ENCODE assay signal across 21 cellular contexts in genomic region chr19:47619763-47620162, GRCh38. TPM values are rescaled to one million over a fixed set of nuclear protein-coding genes. Genes with fewer than 3 reads are reported as not detected.
DNase-seq lines count a peak whose midpoint lies in the region; ATAC-seq and TF ChIP-seq lines count a peak whose summit lies in the region.
"Had no signal": no experiment of that assay in that cellular context is flagged by ENCODE, and none has a peak within 500 bp of the region (broad histone marks: within the 10 kb centered on the region; RNA-seq: fewer than 3 reads in every experiment).

No MANE protein-coding gene starts in this region.

- H3K4me1 ChIP-seq in left ventricle myocardium inferior (peaks cover 76% of the 10 kb centered on the region), gastroesophageal sphincter (peaks cover 8 to 84% (median 37%) of the 10 kb centered on the region in 3 donors), mesodermal cell (ENCODE audit: control insufficient read depth, insufficient read depth, low read length, poor library complexity, severe bottlenecking) (peaks cover 19% of the 10 kb centered on the region), spleen (peaks cover 5 to 95% (median 48%) of the 10 kb centered on the region in 6 donors)

- no peak overlapping the region for H3K27ac Mint-ChIP-seq in activated CD4-positive, alpha-beta T cell treated with anti-CD3 and anti-CD28 coated beads for 36 hours
- H3K27ac Mint-ChIP-seq: activated CD8-positive, alpha-beta T cell treated with anti-CD3 and anti-CD28 coated beads for 36 hours; activated naive CD8-positive, alpha-beta T cell treated with anti-CD3 and anti-CD28 coated beads for 36 hours; stimulated activated memory B cell treated with anti-CD40 and anti-IgM and Interleukin-4, amounts not matched to agents 10 μg/mL and 1 μg/mL and 100 μg/mL, for 72 hours had no signal

- POLR2A ChIA-PET in activated CD4-positive, alpha-beta T cell treated with anti-CD3 and anti-CD28 coated beads for 36 hours (lab: Charles Lee) = interaction anchor here (0.6 kb wide), 2 partner anchors 72 to 638 kb away, joined by 3 read pairs; no protein-coding TSS in a partner anchor

- no peak for DNase-seq in left ventricle myocardium inferior
- DNase-seq in left cardiac atrium = no peak
- no peak for DNase-seq in activated CD4-positive, alpha-beta T cell treated with anti-CD3 and anti-CD28 coated beads for 36 hours
- no peak for DNase-seq in NCI-H2081 treated with DMSO at 0.1 percent for 48 hours (lab: John Stamatoyannopoulos, UW)
- no peak for DNase-seq in spleen
- DNase-seq: 8988T; activated CD8-positive, alpha-beta T cell treated with anti-CD3 and anti-CD28 coated beads for 36 hours; activated naive CD8-positive, alpha-beta T cell treated with anti-CD3 and anti-CD28 coated beads for 36 hours; DMS79 treated with DMSO at 0.1 percent for 48 hours; effector CD4-positive, alpha-beta T cell; Karpas-422; NCI-H1417 treated with DMSO at 0.1 percent for 48 hours; NCI-H2227 treated with DMSO at 0.1 percent for 48 hours; T-helper 1 cell had no signal

- H3K4me3 Mint-ChIP-seq in activated CD4-positive, alpha-beta T cell treated with anti-CD3 and anti-CD28 coated beads for 36 hours = no peak overlapping the region
- H3K4me3 Mint-ChIP-seq: activated CD8-positive, alpha-beta T cell treated with anti-CD3 and anti-CD28 coated beads for 36 hours; activated naive CD8-positive, alpha-beta T cell treated with anti-CD3 and anti-CD28 coated beads for 36 hours; stimulated activated memory B cell treated with anti-CD40 and anti-IgM and Interleukin-4, amounts not matched to agents 10 μg/mL and 1 μg/mL and 100 μg/mL, for 72 hours had no signal

- no peaks in the 10 kb centered on the region for H3K9me3 Mint-ChIP-seq in activated CD4-positive, alpha-beta T cell treated with anti-CD3 and anti-CD28 coated beads for 36 hours (ENCODE audit: low read depth)
- H3K9me3 Mint-ChIP-seq: activated CD8-positive, alpha-beta T cell treated with anti-CD3 and anti-CD28 coated beads for 36 hours; activated naive CD8-positive, alpha-beta T cell treated with anti-CD3 and anti-CD28 coated beads for 36 hours; stimulated activated memory B cell treated with anti-CD40 and anti-IgM and Interleukin-4, amounts not matched to agents 10 μg/mL and 1 μg/mL and 100 μg/mL, for 72 hours had no signal

- H3K4me1 Mint-ChIP-seq in activated CD4-positive, alpha-beta T cell treated with anti-CD3 and anti-CD28 coated beads for 36 hours = peaks cover 28% of the 10 kb centered on the region

- H3K36me3 Mint-ChIP-seq in activated CD4-positive, alpha-beta T cell treated with anti-CD3 and anti-CD28 coated beads for 36 hours (ENCODE audit: low read depth) = peaks cover 3% of the 10 kb centered on the region

- TF ChIP-seq POLR2A in gastroesophageal sphincter (IDR thresholded peaks at IDR 0.05) = no peak
- no peak for TF ChIP-seq POLR2A in spleen (IDR thresholded peaks at IDR 0.05)

- 61 to 68% methylated on average over 6 of the region's 6 CpGs for WGBS in gastroesophageal sphincter (ENCODE audit: low coverage in 1 of 2), 2 donors
- WGBS in mesodermal cell (ENCODE audit: insufficient coverage in 2 of 2), 2 experiments = 28 to 34% methylated on average over 6 of the region's 6 CpGs
- 79 to 88% (median 86%) methylated on average over 6 of the region's 6 CpGs for WGBS in spleen, 5 donors

- H3K4me3 ChIP-seq in left ventricle myocardium inferior = no peak overlapping the region
- no peak overlapping the region for H3K4me3 ChIP-seq in gastroesophageal sphincter
- no peak overlapping the region for H3K4me3 ChIP-seq in mesodermal cell (ENCODE audit: extremely low read depth, insufficient read depth, low read length, poor library complexity, severe bottlenecking)
- no peak overlapping the region for H3K4me3 ChIP-seq in spleen
- H3K4me3 ChIP-seq: BLaER1 treated with 17β-estradiol and CSF1 and Interleukin-3, amounts not matched to agents 10 nM and 100 nM; skin epidermis; tibial nerve had no signal

- TF ChIP-seq EP300 in gastroesophageal sphincter (IDR thresholded peaks at IDR 0.05) = no peak

- H3K27me3 Mint-ChIP-seq in activated CD4-positive, alpha-beta T cell treated with anti-CD3 and anti-CD28 coated beads for 36 hours = no peaks in the 10 kb centered on the region
- H3K27me3 Mint-ChIP-seq: activated CD8-positive, alpha-beta T cell treated with anti-CD3 and anti-CD28 coated beads for 36 hours; activated naive CD8-positive, alpha-beta T cell treated with anti-CD3 and anti-CD28 coated beads for 36 hours; stimulated activated memory B cell treated with anti-CD40 and anti-IgM and Interleukin-4, amounts not matched to agents 10 μg/mL and 1 μg/mL and 100 μg/mL, for 72 hours had no signal

- TF ChIP-seq CTCF in left ventricle myocardium inferior (IDR thresholded peaks at IDR 0.05; ENCODE audit: borderline replicate concordance) (no peak), gastroesophageal sphincter (IDR thresholded peaks at IDR 0.05) (no peak), spleen (IDR thresholded peaks at IDR 0.05 in 8 of 11, conservative IDR thresholded peaks at IDR 0.05 in 3 of 11) (no peak)

- H3K9me3 ChIP-seq in left ventricle myocardium inferior (replicated peaks) (no peaks in the 10 kb centered on the region), gastroesophageal sphincter (no peaks in the 10 kb centered on the region), mesodermal cell (ENCODE audit: control insufficient read depth, low read length) (no peaks in the 10 kb centered on the region), spleen (no peaks in the 10 kb centered on the region)
- H3K9me3 ChIP-seq: BLaER1 treated with 17β-estradiol and CSF1 and Interleukin-3, amounts not matched to agents 10 nM and 100 nM; tibial nerve had no signal

- ATAC-seq in left cardiac atrium (no peak), gastroesophageal sphincter (no peak), HG03432 (IDR thresholded peaks at IDR 0.05; ENCODE audit: unreplicated experiment) (no peak)
- no peak for ATAC-seq in activated CD4-positive, alpha-beta T cell treated with anti-CD3 and anti-CD28 coated beads for 36 hours
- ATAC-seq: activated CD8-positive, alpha-beta T cell treated with anti-CD3 and anti-CD28 coated beads for 36 hours; stimulated activated memory B cell treated with anti-CD40 and anti-IgM and Interleukin-4, amounts not matched to agents 10 μg/mL and 1 μg/mL and 100 μg/mL, for 72 hours had no signal

- intact Hi-C loops in left ventricle myocardium inferior (cut with micrococcal nuclease) (no loop called here), left cardiac atrium (cut with DNase I) (loop anchor here in 1 of 2 donors (5.0 kb wide), 1 partner anchor 43 kb away; no protein-coding TSS in a partner anchor), spleen (cut with DNase I; ENCODE audit: low total_unique reads) (no loop called here)
- intact Hi-C loops in activated CD4-positive, alpha-beta T cell treated with anti-CD3 and anti-CD28 coated beads for 36 hours (cut with DNase I, micrococcal nuclease) = no loop called here

- no peaks in the 10 kb centered on the region for H3K27me3 ChIP-seq in left ventricle myocardium inferior (ENCODE audit: low read depth)
- H3K27me3 ChIP-seq in gastroesophageal sphincter = no peaks in the 10 kb centered on the region
- H3K27me3 ChIP-seq in spleen (replicated peaks in 1 of 7) = no peaks in the 10 kb centered on the region
- H3K27me3 ChIP-seq: BLaER1 treated with 17β-estradiol and CSF1 and Interleukin-3, amounts not matched to agents 10 nM and 100 nM; tibial nerve had no signal

- H3K27ac ChIP-seq in left ventricle myocardium inferior (replicated peaks) (peak overlapping the region; percentile 87), gastroesophageal sphincter (peak overlapping the region in 3 of 4 donors; percentile 64 to 98 (median 80)), mesodermal cell (ENCODE audit: low read depth, low read length, severe bottlenecking) (peak overlapping the region; percentile 16), spleen (no peak overlapping the region)
- H3K27ac ChIP-seq: BLaER1 treated with 17β-estradiol and CSF1 and Interleukin-3, amounts not matched to agents 10 nM and 100 nM had no signal

- H3K36me3 ChIP-seq in left ventricle myocardium inferior (peaks cover 6% of the 10 kb centered on the region), gastroesophageal sphincter (no peaks in the 10 kb centered on the region), mesodermal cell (ENCODE audit: control insufficient read depth, insufficient read depth, low read length) (peaks cover 34% of the 10 kb centered on the region), spleen (peaks cover 0 to 45% (median 0%) of the 10 kb centered on the region in 6 donors)
- H3K36me3 ChIP-seq: tibial nerve had no signal

- CTCF ChIA-PET in activated CD4-positive, alpha-beta T cell treated with anti-CD3 and anti-CD28 coated beads for 36 hours (lab: Charles Lee) = no interaction called here

RNA-seq across cellular contexts. Expression of gene BICRA, which starts 10.8 kb away (rescaled TPM):
- total RNA-seq in left ventricle myocardium inferior = 7.8 TPM
- 10 to 100 TPM in 1 of 2 donors, 1 to 10 TPM in 1; 7.2 to 11.6 TPM for total RNA-seq in left cardiac atrium
- total RNA-seq in gastroesophageal sphincter = 10 to 100 TPM in 2 of 4 donors, 1 to 10 TPM in 2; 6.5 to 29.1 (median 11.5) TPM
- polyA plus RNA-seq in mesodermal cell (2013, experiment 1 of 2) = 16.5 TPM
- 15.0 TPM for polyA plus RNA-seq in mesodermal cell (2013, experiment 2 of 2)
- 10 to 100 TPM in 1 of 2 experiments, 1 to 10 TPM in 1; 9.8 to 13.3 TPM for total RNA-seq in activated CD4-positive, alpha-beta T cell treated with anti-CD3 and anti-CD28 coated beads for 36 hours
- 10 to 100 TPM; 10.9 to 21.8 (median 20.1) TPM for total RNA-seq in spleen
- 10 to 100 TPM in 1 of 3 donors, 1 to 10 TPM in 2; 2.2 to 10.2 (median 5.1) TPM for polyA plus RNA-seq in spleen

RNA-seq across cellular contexts. Expression of gene ZNF541, which starts 46.8 kb away (rescaled TPM):
- total RNA-seq in left ventricle myocardium inferior (0.99 TPM), left cardiac atrium (under 1 TPM; 0.13 to 0.21 TPM), gastroesophageal sphincter (under 1 TPM in 1 of 4 donors, not detected in 3; 0.05 TPM), spleen (1 to 10 TPM in 1 of 7 donors, under 1 TPM in 6; 0.34 to 1.2 (median 0.42) TPM)
- polyA plus RNA-seq in mesodermal cell (2013, experiment 1 of 2) = not detected
- not detected for polyA plus RNA-seq in mesodermal cell (2013, experiment 2 of 2)
- total RNA-seq in activated CD4-positive, alpha-beta T cell treated with anti-CD3 and anti-CD28 coated beads for 36 hours = under 1 TPM; 0.11 to 0.14 TPM
- polyA plus RNA-seq in spleen = under 1 TPM; 0.20 to 0.70 (median 0.50) TPM

Comparison
In these comparisons a context has a peak if more than half of its experiments do, and no peak if none do; other contexts are left out.
1. H3K27ac ChIP-seq: peak in left ventricle myocardium inferior (single experiment), gastroesophageal sphincter (3 of 4) and mesodermal cell (single experiment); none in spleen (0 of 8).